Comparison of ENCODE assay signal across 31 cellular contexts in the genomic region with DNA sequence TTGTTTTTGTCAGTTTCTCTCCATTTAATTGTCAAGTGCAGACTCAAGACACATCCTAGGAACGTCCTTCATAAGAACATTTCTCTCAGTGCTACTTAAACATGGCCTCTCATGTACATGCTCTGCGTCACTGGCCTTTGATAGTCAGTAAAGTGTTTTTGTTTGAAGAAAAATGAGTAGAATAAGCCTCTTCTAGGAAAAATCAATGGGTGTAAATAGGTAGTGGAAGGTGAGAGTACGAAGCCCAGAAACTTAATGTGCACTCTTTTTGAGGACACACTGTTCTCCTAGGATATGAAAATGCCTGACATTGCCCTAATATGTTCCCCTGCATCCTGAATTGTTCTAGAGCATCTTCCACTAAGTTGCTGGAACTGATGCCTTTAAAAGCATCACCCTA.
"Had no signal": no experiment of that assay in that cellular context is flagged by ENCODE, and none has a peak within 500 bp of the region (broad histone marks: within the 10 kb centered on the region; RNA-seq: fewer than 3 reads in every experiment).

No MANE protein-coding gene starts in this region.

- H3K27ac ChIP-seq: ascending aorta, breast epithelium, cardiac muscle cell, colonic mucosa, epithelial cell of prostate, gastrocnemius medialis had no signal

- ATAC-seq: activated CD4-positive, alpha-beta T cell treated with anti-CD3 and anti-CD28 coated beads for 36 hours; activated CD8-positive, alpha-beta memory T cell treated with anti-CD3 and anti-CD28 coated beads, Interleukin-2, amount 10 ng/mL, durations not matched to agents 7 days and 5 days; activated CD8-positive, alpha-beta T cell treated with anti-CD3 and anti-CD28 coated beads, Interleukin-2, amount 10 ng/mL, durations not matched to agents 7 days and 5 days; activated naive CD4-positive, alpha-beta T cell treated with anti-CD3 and anti-CD28 coated beads, Interleukin-2, amount 50 U/mL, for 72 hours; gastrocnemius medialis; T-helper 17 cell had no signal

- H3K4me3 Mint-ChIP-seq: activated CD4-positive, alpha-beta memory T cell treated with anti-CD3 and anti-CD28 coated beads for 36 hours; activated CD4-positive, alpha-beta T cell treated with anti-CD3 and anti-CD28 coated beads for 36 hours; activated CD4-positive, alpha-beta T cell treated with anti-CD3 and anti-CD28 coated beads, Interleukin-2, amount 10 ng/mL, durations not matched to agents 24 days and 14 days; activated CD8-positive, alpha-beta memory T cell treated with anti-CD3 and anti-CD28 coated beads, Interleukin-2, amount 10 ng/mL, durations not matched to agents 7 days and 5 days; activated CD8-positive, alpha-beta T cell treated with anti-CD3 and anti-CD28 coated beads, Interleukin-2, amount 10 ng/mL, durations not matched to agents 7 days and 5 days; activated naive CD4-positive, alpha-beta T cell treated with anti-CD3 and anti-CD28 coated beads, Interleukin-2, amount 10 ng/mL, durations not matched to agents 7 days and 5 days; activated naive CD8-positive, alpha-beta T cell treated with anti-CD3 and anti-CD28 coated beads, Interleukin-2, amount 10 ng/mL, durations not matched to agents 7 days and 5 days; brain; T-helper 17 cell; T-helper 2 cell treated with Interferon-gamma antibody and Interleukin-4, amounts not matched to agents 5 μg/mL and 100 μg/mL, for 36 hours had no signal

- DNase-seq: activated CD4-positive, alpha-beta memory T cell treated with anti-CD3 and anti-CD28 coated beads for 36 hours; activated CD4-positive, alpha-beta T cell treated with anti-CD3 and anti-CD28 coated beads for 36 hours; activated CD4-positive, alpha-beta T cell treated with anti-CD3 and anti-CD28 coated beads, Interleukin-2, amount 10 ng/mL, durations not matched to agents 24 days and 14 days; activated CD4-positive, CD25-positive, alpha-beta regulatory T cell; activated CD4-positive, CD25-positive, alpha-beta regulatory T cell treated with anti-CD3 and anti-CD28 coated beads, Interleukin-2, amount 50 U/mL, for 72 hours; activated CD8-positive, alpha-beta memory T cell treated with anti-CD3 and anti-CD28 coated beads, Interleukin-2, amount 10 ng/mL, durations not matched to agents 7 days and 5 days; activated CD8-positive, alpha-beta memory T cell treated with anti-CD3 and anti-CD28 coated beads, Interleukin-2, amount 50 U/mL, for 4 hours; activated CD8-positive, alpha-beta T cell treated with anti-CD3 and anti-CD28 coated beads, Interleukin-2, amount 10 ng/mL, durations not matched to agents 7 days and 5 days; activated gamma-delta T cell; activated naive CD4-positive, alpha-beta T cell; activated naive CD4-positive, alpha-beta T cell treated with anti-CD3 and anti-CD28 coated beads, Interleukin-2, amount 10 ng/mL, durations not matched to agents 7 days and 5 days; activated naive CD8-positive, alpha-beta T cell treated with anti-CD3 and anti-CD28 coated beads, Interleukin-2, amount 10 ng/mL, durations not matched to agents 7 days and 5 days; activated T-cell treated with anti-CD3 and anti-CD28 coated beads, Interleukin-2, amount 50 U/mL, for 1 hour; activated T-cell treated with anti-CD3 and anti-CD28 coated beads, Interleukin-2, amount 50 U/mL, for 48 hours; central memory CD4-positive, alpha-beta T cell; cerebellar nuclear complex; colonic mucosa; effector CD8-positive, alpha-beta T cell; foreskin fibroblast; gastrocnemius medialis; glutamatergic neuron; T-helper 1 cell; T-helper 17 cell; T1000 had no signal

- H3K4me3 ChIP-seq: ascending aorta, breast epithelium, cardiac muscle cell, colonic mucosa, gastrocnemius medialis had no signal

- H3K9me3 Mint-ChIP-seq: activated CD4-positive, alpha-beta memory T cell treated with anti-CD3 and anti-CD28 coated beads for 36 hours; activated CD4-positive, alpha-beta T cell treated with anti-CD3 and anti-CD28 coated beads, Interleukin-2, amount 10 ng/mL, durations not matched to agents 24 days and 14 days; activated naive CD4-positive, alpha-beta T cell treated with anti-CD3 and anti-CD28 coated beads, Interleukin-2, amount 10 ng/mL, durations not matched to agents 7 days and 5 days; activated naive CD4-positive, alpha-beta T cell treated with anti-CD3 and anti-CD28 coated beads, Interleukin-2, amount 50 U/mL, for 72 hours; activated naive CD8-positive, alpha-beta T cell treated with anti-CD3 and anti-CD28 coated beads, Interleukin-2, amount 10 ng/mL, durations not matched to agents 7 days and 5 days; T-helper 2 cell treated with Interferon-gamma antibody and Interleukin-4, amounts not matched to agents 5 μg/mL and 100 μg/mL, for 36 hours had no signal

- H3K4me1 Mint-ChIP-seq: activated CD4-positive, alpha-beta T cell treated with anti-CD3 and anti-CD28 coated beads for 36 hours; activated CD4-positive, alpha-beta T cell treated with anti-CD3 and anti-CD28 coated beads, Interleukin-2, amount 10 ng/mL, durations not matched to agents 24 days and 14 days; activated CD8-positive, alpha-beta memory T cell treated with anti-CD3 and anti-CD28 coated beads, Interleukin-2, amount 10 ng/mL, durations not matched to agents 7 days and 5 days; activated naive CD4-positive, alpha-beta T cell treated with anti-CD3 and anti-CD28 coated beads, Interleukin-2, amount 10 ng/mL, durations not matched to agents 7 days and 5 days; activated naive CD8-positive, alpha-beta T cell treated with anti-CD3 and anti-CD28 coated beads, Interleukin-2, amount 10 ng/mL, durations not matched to agents 7 days and 5 days; T-helper 17 cell had no signal

- H3K36me3 Mint-ChIP-seq: activated CD4-positive, alpha-beta memory T cell treated with anti-CD3 and anti-CD28 coated beads for 36 hours; activated CD8-positive, alpha-beta memory T cell treated with anti-CD3 and anti-CD28 coated beads, Interleukin-2, amount 10 ng/mL, durations not matched to agents 7 days and 5 days; activated naive CD4-positive, alpha-beta T cell treated with anti-CD3 and anti-CD28 coated beads, Interleukin-2, amount 10 ng/mL, durations not matched to agents 7 days and 5 days; activated naive CD4-positive, alpha-beta T cell treated with anti-CD3 and anti-CD28 coated beads, Interleukin-2, amount 50 U/mL, for 72 hours; activated naive CD8-positive, alpha-beta T cell treated with anti-CD3 and anti-CD28 coated beads, Interleukin-2, amount 10 ng/mL, durations not matched to agents 7 days and 5 days; brain had no signal

- H3K36me3 ChIP-seq: ascending aorta, breast epithelium, cardiac muscle cell, colonic mucosa, gastrocnemius medialis had no signal

- H3K27me3 Mint-ChIP-seq: activated CD4-positive, alpha-beta memory T cell treated with anti-CD3 and anti-CD28 coated beads for 36 hours; activated CD4-positive, alpha-beta T cell treated with anti-CD3 and anti-CD28 coated beads, Interleukin-2, amount 10 ng/mL, durations not matched to agents 24 days and 14 days; activated CD8-positive, alpha-beta memory T cell treated with anti-CD3 and anti-CD28 coated beads, Interleukin-2, amount 10 ng/mL, durations not matched to agents 7 days and 5 days; activated naive CD4-positive, alpha-beta T cell treated with anti-CD3 and anti-CD28 coated beads, Interleukin-2, amount 10 ng/mL, durations not matched to agents 7 days and 5 days; activated naive CD8-positive, alpha-beta T cell treated with anti-CD3 and anti-CD28 coated beads, Interleukin-2, amount 10 ng/mL, durations not matched to agents 7 days and 5 days; brain; T-helper 17 cell had no signal

- H3K9me3 ChIP-seq: ascending aorta, breast epithelium, colonic mucosa, gastrocnemius medialis had no signal

- H3K27ac Mint-ChIP-seq: activated CD4-positive, alpha-beta memory T cell treated with anti-CD3 and anti-CD28 coated beads for 36 hours; activated CD4-positive, alpha-beta T cell treated with anti-CD3 and anti-CD28 coated beads for 36 hours; activated CD4-positive, alpha-beta T cell treated with anti-CD3 and anti-CD28 coated beads, Interleukin-2, amount 10 ng/mL, durations not matched to agents 24 days and 14 days; activated CD8-positive, alpha-beta memory T cell treated with anti-CD3 and anti-CD28 coated beads, Interleukin-2, amount 10 ng/mL, durations not matched to agents 7 days and 5 days; activated CD8-positive, alpha-beta T cell treated with anti-CD3 and anti-CD28 coated beads, Interleukin-2, amount 10 ng/mL, durations not matched to agents 7 days and 5 days; activated naive CD4-positive, alpha-beta T cell treated with anti-CD3 and anti-CD28 coated beads, Interleukin-2, amount 10 ng/mL, durations not matched to agents 7 days and 5 days; activated naive CD4-positive, alpha-beta T cell treated with anti-CD3 and anti-CD28 coated beads, Interleukin-2, amount 50 U/mL, for 72 hours; activated naive CD8-positive, alpha-beta T cell treated with anti-CD3 and anti-CD28 coated beads, Interleukin-2, amount 10 ng/mL, durations not matched to agents 7 days and 5 days; T-helper 17 cell; T-helper 2 cell treated with Interferon-gamma antibody and Interleukin-4, amounts not matched to agents 5 μg/mL and 100 μg/mL, for 36 hours had no signal

- H3K4me1 ChIP-seq: ascending aorta, breast epithelium, colonic mucosa, gastrocnemius medialis had no signal

- H3K27me3 ChIP-seq: ascending aorta, breast epithelium, cardiac muscle cell, colonic mucosa, gastrocnemius medialis had no signal
